2 cellular contexts compared by ENCODE assay signal in the genomic region with DNA sequence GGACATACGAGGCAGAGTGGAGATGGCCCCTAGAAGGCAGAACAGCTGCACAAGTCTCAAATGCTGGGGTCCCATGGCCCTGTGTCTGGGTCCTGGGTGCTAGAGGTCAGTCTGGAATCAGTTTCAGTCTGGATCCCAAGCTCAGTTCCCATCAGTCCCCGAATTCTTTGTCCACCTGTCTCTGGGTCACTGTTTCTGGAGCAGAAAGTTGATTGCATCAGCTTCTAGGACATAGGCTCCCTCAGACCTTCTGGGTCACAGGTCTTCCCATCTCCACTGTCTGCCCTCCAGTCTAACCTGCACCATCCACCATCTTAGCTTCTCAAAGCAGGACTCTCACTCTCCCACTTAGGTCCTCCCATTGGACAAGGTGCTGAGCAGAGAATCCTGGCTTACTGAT.
TF ChIP-seq lines count a peak whose summit lies in the region.

No MANE protein-coding gene starts in this region.

TF ChIP-seq in A549, 52 proteins besides CTCF, POLR2A, EP300 and RAD21:
- TF ChIP-seq TFCP2L1 (CRISPR knock-in tag; IDR thresholded peaks at IDR 0.05) (no peak), FOSL2 (IDR thresholded peaks at IDR 0.05) (no peak), FOSL2 (CRISPR knock-in tag; IDR thresholded peaks at IDR 0.05) (no peak), RARB (CRISPR knock-in tag; IDR thresholded peaks at IDR 0.05) (no peak), CEBPB (IDR thresholded peaks at IDR 0.05) (no peak), POLR2AphosphoS2 (conservative IDR thresholded peaks at IDR 0.05; ENCODE audit: low read length) (no peak), MAZ (IDR thresholded peaks at IDR 0.05; ENCODE audit: borderline replicate concordance, low read depth, low read length) (no peak), ESRRA (IDR thresholded peaks at IDR 0.05; ENCODE audit: borderline replicate concordance, low read length) (no peak), SREBF2 (IDR thresholded peaks at IDR 0.05) (no peak), KDM5A (IDR thresholded peaks at IDR 0.05) (no peak), MAFK (IDR thresholded peaks at IDR 0.05; ENCODE audit: partially characterized antibody) (no peak), EHF (CRISPR knock-in tag; IDR thresholded peaks at IDR 0.05) (no peak), NPAS2 (CRISPR knock-in tag; IDR thresholded peaks at IDR 0.05; ENCODE audit: borderline replicate concordance) (no peak)
- TF ChIP-seq, protein P1, sequence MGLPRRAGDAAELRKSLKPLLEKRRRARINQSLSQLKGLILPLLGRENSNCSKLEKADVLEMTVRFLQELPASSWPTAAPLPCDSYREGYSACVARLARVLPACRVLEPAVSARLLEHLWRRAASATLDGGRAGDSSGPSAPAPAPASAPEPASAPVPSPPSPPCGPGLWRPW (IDR thresholded peaks at IDR 0.05): no peak
- TF ChIP-seq, protein P2, sequence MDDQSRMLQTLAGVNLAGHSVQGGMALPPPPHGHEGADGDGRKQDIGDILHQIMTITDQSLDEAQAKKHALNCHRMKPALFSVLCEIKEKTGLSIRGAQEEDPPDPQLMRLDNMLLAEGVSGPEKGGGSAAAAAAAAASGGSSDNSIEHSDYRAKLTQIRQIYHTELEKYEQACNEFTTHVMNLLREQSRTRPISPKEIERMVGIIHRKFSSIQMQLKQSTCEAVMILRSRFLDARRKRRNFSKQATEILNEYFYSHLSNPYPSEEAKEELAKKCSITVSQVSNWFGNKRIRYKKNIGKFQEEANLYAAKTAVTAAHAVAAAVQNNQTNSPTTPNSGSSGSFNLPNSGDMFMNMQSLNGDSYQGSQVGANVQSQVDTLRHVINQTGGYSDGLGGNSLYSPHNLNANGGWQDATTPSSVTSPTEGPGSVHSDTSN (IDR thresholded peaks at IDR 0.05): no peak
- TF ChIP-seq, protein P3, sequence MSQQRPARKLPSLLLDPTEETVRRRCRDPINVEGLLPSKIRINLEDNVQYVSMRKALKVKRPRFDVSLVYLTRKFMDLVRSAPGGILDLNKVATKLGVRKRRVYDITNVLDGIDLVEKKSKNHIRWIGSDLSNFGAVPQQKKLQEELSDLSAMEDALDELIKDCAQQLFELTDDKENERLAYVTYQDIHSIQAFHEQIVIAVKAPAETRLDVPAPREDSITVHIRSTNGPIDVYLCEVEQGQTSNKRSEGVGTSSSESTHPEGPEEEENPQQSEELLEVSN (IDR thresholded peaks at IDR 0.05; ENCODE audit: borderline replicate concordance, low read depth): no peak
TF ChIP-seq in A549: peak in this region for 0.

TF ChIP-seq in IMR-90, 13 proteins besides CTCF, POLR2A, EP300 and RAD21:
- TF ChIP-seq BHLHE40 (IDR thresholded peaks at IDR 0.05; ENCODE audit: low read depth, low read length) (no peak), MAFK (IDR thresholded peaks at IDR 0.05; ENCODE audit: low read depth, low read length) (no peak), RFX5 (IDR thresholded peaks at IDR 0.05; ENCODE audit: low read depth, low read length) (no peak), CHD1 (IDR thresholded peaks at IDR 0.05; ENCODE audit: low read depth, low read length) (no peak), MXI1 (IDR thresholded peaks at IDR 0.05; ENCODE audit: borderline replicate concordance, low read depth, low read length) (no peak), NFE2L2 (IDR thresholded peaks at IDR 0.05; ENCODE audit: low read depth, low read length) (no peak), MAZ (IDR thresholded peaks at IDR 0.05; ENCODE audit: borderline replicate concordance, low read depth, low read length) (no peak), FOS (IDR thresholded peaks at IDR 0.05; ENCODE audit: low read depth, low read length) (no peak), SMC3 (IDR thresholded peaks at IDR 0.05; ENCODE audit: low read depth, low read length) (no peak), RCOR1 (IDR thresholded peaks at IDR 0.05; ENCODE audit: insufficient replicate concordance, low read length) (no peak), CEBPB (IDR thresholded peaks at IDR 0.05; ENCODE audit: low read depth, low read length) (no peak)
- TF ChIP-seq, protein P4, sequence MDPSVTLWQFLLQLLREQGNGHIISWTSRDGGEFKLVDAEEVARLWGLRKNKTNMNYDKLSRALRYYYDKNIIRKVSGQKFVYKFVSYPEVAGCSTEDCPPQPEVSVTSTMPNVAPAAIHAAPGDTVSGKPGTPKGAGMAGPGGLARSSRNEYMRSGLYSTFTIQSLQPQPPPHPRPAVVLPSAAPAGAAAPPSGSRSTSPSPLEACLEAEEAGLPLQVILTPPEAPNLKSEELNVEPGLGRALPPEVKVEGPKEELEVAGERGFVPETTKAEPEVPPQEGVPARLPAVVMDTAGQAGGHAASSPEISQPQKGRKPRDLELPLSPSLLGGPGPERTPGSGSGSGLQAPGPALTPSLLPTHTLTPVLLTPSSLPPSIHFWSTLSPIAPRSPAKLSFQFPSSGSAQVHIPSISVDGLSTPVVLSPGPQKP (IDR thresholded peaks at IDR 0.05; ENCODE audit: borderline replicate concordance, low read depth, low read length): no peak
- TF ChIP-seq, protein P5, sequence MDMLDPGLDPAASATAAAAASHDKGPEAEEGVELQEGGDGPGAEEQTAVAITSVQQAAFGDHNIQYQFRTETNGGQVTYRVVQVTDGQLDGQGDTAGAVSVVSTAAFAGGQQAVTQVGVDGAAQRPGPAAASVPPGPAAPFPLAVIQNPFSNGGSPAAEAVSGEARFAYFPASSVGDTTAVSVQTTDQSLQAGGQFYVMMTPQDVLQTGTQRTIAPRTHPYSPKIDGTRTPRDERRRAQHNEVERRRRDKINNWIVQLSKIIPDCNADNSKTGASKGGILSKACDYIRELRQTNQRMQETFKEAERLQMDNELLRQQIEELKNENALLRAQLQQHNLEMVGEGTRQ (IDR thresholded peaks at IDR 0.05; ENCODE audit: low read depth, low read length): no peak
